Comparison of ENCODE assay signal across 21 cellular contexts in the genomic region with DNA sequence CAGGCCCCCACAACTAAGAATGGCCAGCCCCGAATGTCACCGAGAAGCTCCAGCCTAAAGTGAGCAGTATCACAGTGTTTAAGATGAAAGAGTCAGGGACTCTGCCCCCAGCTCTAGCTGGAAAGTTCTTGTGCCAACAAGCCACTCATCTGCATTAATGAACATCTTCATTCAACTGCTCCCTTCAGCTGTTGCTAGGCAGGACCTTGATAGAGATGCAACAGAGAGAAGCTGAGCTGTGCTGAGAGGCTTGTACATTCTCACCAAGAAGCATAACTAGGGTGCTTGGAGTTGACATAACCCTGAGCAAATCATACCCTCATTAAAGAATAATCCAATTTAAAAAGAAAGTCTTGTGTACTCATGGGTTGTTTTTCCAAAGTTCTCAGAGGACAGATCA.
DNase-seq lines count a peak whose midpoint lies in the region; ATAC-seq and TF ChIP-seq lines count a peak whose summit lies in the region.
"Had no signal": no experiment of that assay in that cellular context is flagged by ENCODE, and none has a peak within 500 bp of the region (broad histone marks: within the 10 kb centered on the region; RNA-seq: fewer than 3 reads in every experiment).

No MANE protein-coding gene starts in this region.

- H3K36me3 ChIP-seq in GM06990 (ENCODE audit: control insufficient read depth, insufficient read depth, low read length) (no peaks in the 10 kb centered on the region), neuronal stem cell (replicated peaks in 1 of 2; ENCODE audit: control insufficient read depth in 2 of 2, insufficient read depth in 2 of 2, low read length in 2 of 2) (no peaks in the 10 kb centered on the region)
- H3K36me3 ChIP-seq: HAP-1, MG63, right atrium auricular region, transverse colon had no signal

- H3K14ac ChIP-seq in neuronal stem cell (ENCODE audit: low read length) = no peak overlapping the region

- no peak overlapping the region for H2BK120ac ChIP-seq in neuronal stem cell (ENCODE audit: low read depth, low read length)

- WGBS in neuronal stem cell (ENCODE audit: extremely low coverage in 2 of 2, insufficient read length in 2 of 2, insufficient replicate concordance in 1 of 2), 2 donors = no CpG with 5 or more reads among the region's 2 CpGs

- H3K18ac ChIP-seq in neuronal stem cell (ENCODE audit: low read length) = no peak overlapping the region

- H2AFZ ChIP-seq in neuronal stem cell (ENCODE audit: low read length) = peak overlapping the region; percentile 6
- H2AFZ ChIP-seq: parathyroid adenoma, PC-9 had no signal

- no peak overlapping the region for H2BK5ac ChIP-seq in neuronal stem cell (ENCODE audit: low read length)

- H3K4ac ChIP-seq in neuronal stem cell (ENCODE audit: low read length) = no peak overlapping the region

- DNase-seq in GM06990 (ENCODE audit: extremely low read depth, insufficient read length) = peak; percentile 54
- DNase-seq in NCI-H82 treated with DMSO at 0.1 percent for 48 hours (lab: John Stamatoyannopoulos, UW; ENCODE audit: unreplicated experiment) = peak; percentile 4
- DNase-seq in neuronal stem cell (ENCODE audit: low spot score) = no peak
- no peak for DNase-seq in SHP77 treated with DMSO at 0.1 percent for 48 hours (lab: John Stamatoyannopoulos, UW)
- no peak for DNase-seq in iPS-NIHi11 (ENCODE audit: low spot score)
- DNase-seq in amniotic stem cell (lab: John Stamatoyannopoulos, UW) = no peak
- DNase-seq: activated CD4-positive, alpha-beta memory T cell treated with anti-CD3 and anti-CD28 coated beads, Interleukin-2, amount 10 ng/mL, durations not matched to agents 7 days and 5 days; activated effector memory CD4-positive, alpha-beta T cell treated with Interleukin-2 at 50 U/mL for 16 hours; activated naive CD8-positive, alpha-beta T cell treated with anti-CD3 and anti-CD28 coated beads, Interleukin-2, amount 10 ng/mL, durations not matched to agents 7 days and 5 days; CD4-positive, alpha-beta T cell; islet precursor cell; MG63; midbrain; PC-9; SHP77; T-cell; transverse colon had no signal

- H2BK12ac ChIP-seq in neuronal stem cell (ENCODE audit: low read length) = no peak overlapping the region

- H4K8ac ChIP-seq in neuronal stem cell (ENCODE audit: low read depth, low read length) = no peak overlapping the region

- H3K9ac ChIP-seq in neuronal stem cell (ENCODE audit: low read depth, low read length, poor library complexity) = no peak overlapping the region
- H3K9ac ChIP-seq: parathyroid adenoma had no signal

- no peak overlapping the region for H3K27ac ChIP-seq in neuronal stem cell (replicated peaks; ENCODE audit: low read length)
- H3K27ac ChIP-seq: parathyroid adenoma, PC-9, right atrium auricular region, transverse colon had no signal

- no peak for TF ChIP-seq CTCF in GM06990 (IDR thresholded peaks at IDR 0.05; ENCODE audit: insufficient read depth, low read length, poor library complexity, severe bottlenecking)

- H3K79me1 ChIP-seq in neuronal stem cell (ENCODE audit: low read depth, low read length) = no peaks in the 10 kb centered on the region

- no peak overlapping the region for H2AK5ac ChIP-seq in neuronal stem cell (ENCODE audit: low read depth, low read length)

- H4K91ac ChIP-seq in neuronal stem cell (ENCODE audit: low read depth, low read length, poor library complexity) = no peak overlapping the region

- peak; percentile 25 for ATAC-seq in GM19351 (IDR thresholded peaks at IDR 0.05; ENCODE audit: unreplicated experiment)

- H3K4me1 ChIP-seq in neuronal stem cell (ENCODE audit: control insufficient read depth in 2 of 2, insufficient read depth in 1 of 2, low read depth in 1 of 2, low read length in 2 of 2) = no peaks in the 10 kb centered on the region
- H3K4me1 ChIP-seq: parathyroid adenoma, right atrium auricular region, transverse colon had no signal

- H3K9me3 ChIP-seq in neuronal stem cell (replicated peaks in 1 of 2; ENCODE audit: control insufficient read depth in 2 of 2, insufficient read depth in 1 of 2, low read depth in 1 of 2, low read length in 2 of 2) = peaks cover 0 to 3% of the 10 kb centered on the region in 2 donors
- H3K9me3 ChIP-seq: HAP-1, MG63, right atrium auricular region, transverse colon had no signal

- H3K27me3 ChIP-seq in GM06990 (replicated peaks; ENCODE audit: control insufficient read depth, insufficient read depth, low read length) (no peaks in the 10 kb centered on the region), neuronal stem cell (ENCODE audit: control insufficient read depth in 3 of 3, insufficient read depth in 3 of 3, low read depth in 1 of 3, low read length in 3 of 3) (no peaks in the 10 kb centered on the region)
- H3K27me3 ChIP-seq: MG63, right atrium auricular region, transverse colon had no signal

- H3K4me3 ChIP-seq in GM06990 (replicated peaks; ENCODE audit: low read depth, low read length) = no peak overlapping the region
- no peak overlapping the region for H3K4me3 ChIP-seq in neuronal stem cell (ENCODE audit: low read length in 2 of 2)
- H3K4me3 ChIP-seq: HAP-1, MG63, PC-9, right atrium auricular region, transverse colon had no signal

- no peak overlapping the region for H3K4me2 ChIP-seq in neuronal stem cell (ENCODE audit: insufficient read depth, low read length, poor library complexity, severe bottlenecking)
- H3K4me2 ChIP-seq: PC-9 had no signal

- H3K23ac ChIP-seq in neuronal stem cell (ENCODE audit: low read depth, low read length, poor library complexity) = no peak overlapping the region

- no peak overlapping the region for H2BK15ac ChIP-seq in neuronal stem cell (ENCODE audit: low read length)

Comparison
In these comparisons a context has a peak if more than half of its experiments do, and no peak if none do; other contexts are left out.
1. DNase-seq: peak in GM06990 (single experiment) and NCI-H82 treated with DMSO at 0.1 percent for 48 hours (single experiment); none in neuronal stem cell (single experiment), SHP77 treated with DMSO at 0.1 percent for 48 hours (single experiment), iPS-NIHi11 (single experiment) and amniotic stem cell (single experiment).